Comparison of ENCODE assay signal across 19 cellular contexts in the genomic region with DNA sequence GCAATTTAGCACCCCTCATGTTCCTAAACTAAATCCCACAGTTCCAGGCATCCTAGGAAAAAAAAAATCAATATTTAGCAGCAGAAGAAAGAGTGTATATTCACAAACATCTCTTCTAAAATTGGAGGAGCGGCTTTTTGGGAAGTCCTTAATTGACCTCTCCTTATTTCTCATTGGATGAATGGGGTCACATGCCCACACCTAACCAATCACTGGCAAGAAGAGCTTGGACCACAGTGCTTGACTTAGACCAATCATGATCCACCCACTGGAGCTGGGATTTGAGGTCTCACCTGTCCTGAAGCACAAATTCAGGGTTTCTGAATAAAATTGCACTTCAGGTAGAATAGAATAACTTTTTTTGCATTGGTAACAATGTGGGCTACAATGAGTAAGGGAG. TPM values are rescaled to one million over a fixed set of nuclear protein-coding genes. Genes with fewer than 3 reads are reported as not detected.
DNase-seq lines count a peak whose midpoint lies in the region; ATAC-seq, FAIRE-seq and TF ChIP-seq lines count a peak whose summit lies in the region.
"Had no signal": no experiment of that assay in that cellular context is flagged by ENCODE, and none has a peak within 500 bp of the region (broad histone marks: within the 10 kb centered on the region; RNA-seq: fewer than 3 reads in every experiment).

No MANE protein-coding gene starts in this region.

- FAIRE-seq in GM12878 (lab: Jason Lieb, UNC): no peak
- FAIRE-seq: RCC 7860 had no signal

- no peaks in the 10 kb centered on the region for H3F3A ChIP-seq in Loucy (ENCODE audit: low read depth)

- H3K9me3 ChIP-seq in mammary epithelial cell (replicated peaks; ENCODE audit: insufficient read depth, low read length): no peaks in the 10 kb centered on the region
- H3K9me3 ChIP-seq in Loucy (ENCODE audit: insufficient read depth, low read depth, low read length): no peaks in the 10 kb centered on the region
- no peaks in the 10 kb centered on the region; the same call in 2 of the 3 replicates for H3K9me3 ChIP-seq in GM12878 (replicated peaks; ENCODE audit: control insufficient read depth, insufficient read depth, low read length)

- POLR2A ChIA-PET in MCF 10A (lab: Yijun Ruan, JAX) (interaction anchor here (0.7 to 15.7 kb wide), 7 partner anchors 8 to 239 kb away, joined by 3 to 233 read pairs (median 4); partner anchors contain the start of genes APIP and PDHX), GM12878 (lab: Charles Lee) (interaction anchor here (0.9 kb wide), 1 partner anchor 9 kb away, joined by 3 read pairs; no protein-coding TSS in a partner anchor)

- dilution Hi-C loops in mammary epithelial cell (cut with HindIII; ENCODE audit: low sequenced_read_pairs): no loop called here

- RAD21 ChIA-PET in GM12878 (lab: Charles Lee; ENCODE audit: unreplicated experiment): interaction anchor here (1.1 to 2.7 kb wide), 4 partner anchors 9 to 73 kb away, joined by 3 to 12 read pairs (median 3); no protein-coding TSS in a partner anchor

- H3K4me3 Mint-ChIP-seq in MCF 10A (ENCODE audit: unreplicated experiment): no peak overlapping the region

- no peak overlapping the region for H3K4me3 ChIP-seq in mammary epithelial cell (replicated peaks in 1 of 3; ENCODE audit: insufficient read depth in 1 of 3, low read depth in 2 of 3, low read length in 3 of 3)
- no peak overlapping the region for H3K4me3 ChIP-seq in Loucy (ENCODE audit: low read length, poor library complexity, severe bottlenecking)
- H3K4me3 ChIP-seq in GM12878: no peak overlapping the region

- no peak overlapping the region for H2AFZ ChIP-seq in mammary epithelial cell (ENCODE audit: low read depth, low read length)
- H2AFZ ChIP-seq in Loucy (ENCODE audit: low read length): no peak overlapping the region
- no peak overlapping the region for H2AFZ ChIP-seq in GM12878 (ENCODE audit: control insufficient read depth, low read depth, low read length)

- TF ChIP-seq POLR2A in GM12878 (IDR thresholded peaks at IDR 0.05; ENCODE audit: low read depth, low read length): no peak

- no peaks in the 10 kb centered on the region for H3K9me3 Mint-ChIP-seq in MCF 10A (ENCODE audit: unreplicated experiment)

- H3K9me2 ChIP-seq in Loucy (replicated peaks; ENCODE audit: low read depth, low read length): no peaks in the 10 kb centered on the region

- intact Hi-C loops in MCF 10A (cut with micrococcal nuclease): no loop called here
- intact Hi-C loops in mammary epithelial cell (cut with micrococcal nuclease): no loop called here
- intact Hi-C loops in GM12878 (cut with micrococcal nuclease; ENCODE audit: unreplicated experiment): no loop called here

- CTCF ChIA-PET in MCF 10A (lab: Yijun Ruan, JAX) (interaction anchor here (0.7 to 1.0 kb wide), 3 partner anchors 39 to 111 kb away, joined by 3 to 4 read pairs (median 3); no protein-coding TSS in a partner anchor), mammary epithelial cell (lab: Charles Lee; ENCODE audit: low non-redundant PET) (no interaction called here), GM12878 (lab: Yijun Ruan, JAX) (interaction anchor here (0.6 to 2.1 kb wide), 4 partner anchors 8 to 460 kb away, joined by 3 to 20 read pairs (median 6); no protein-coding TSS in a partner anchor)

- peak overlapping the region; percentile 83 for H3K27ac Mint-ChIP-seq in MCF 10A (ENCODE audit: low read depth, unreplicated experiment)

- H3K4me2 ChIP-seq in mammary epithelial cell (ENCODE audit: insufficient read depth, low read depth, low read length) (no peak overlapping the region), Loucy (ENCODE audit: low read depth, low read length, poor library complexity, severe bottlenecking) (peak overlapping the region; percentile 24), GM12878 (ENCODE audit: control insufficient read depth, insufficient read depth) (no peak overlapping the region)

- H3K79me2 ChIP-seq in mammary epithelial cell (ENCODE audit: insufficient read depth, low read length) (peaks cover 99% of the 10 kb centered on the region), Loucy (ENCODE audit: insufficient read depth, low read length) (peaks cover 100% of the 10 kb centered on the region), GM12878 (ENCODE audit: control insufficient read depth, insufficient read depth, low read length) (peaks cover 18% of the 10 kb centered on the region)

- peaks cover 57% of the 10 kb centered on the region for H3K4me1 Mint-ChIP-seq in MCF 10A (ENCODE audit: insufficient read depth, unreplicated experiment)

- BruUV-seq in MCF 10A (replicated peaks; lab: Mats Ljungman, UMichigan) (no TSS peak), mammary epithelial cell (replicated peaks; lab: Mats Ljungman, UMichigan) (no TSS peak), GM12878 (replicated peaks; lab: Mats Ljungman, UMichigan) (no TSS peak)

- H3K36me3 ChIP-seq in mammary epithelial cell (ENCODE audit: insufficient read depth, low read length) (peaks cover 57% of the 10 kb centered on the region), Loucy (ENCODE audit: insufficient read depth, low read length) (peaks cover 6% of the 10 kb centered on the region; the same call in 1 of the 2 replicates), GM12878 (ENCODE audit: control insufficient read depth in 2 of 2, insufficient read depth in 2 of 2, low read length in 1 of 2) (peaks cover 2 to 3% of the 10 kb centered on the region in 2 experiments; a peak in 3 of 4 replicates)

- no peak overlapping the region for H3K9ac ChIP-seq in mammary epithelial cell (ENCODE audit: insufficient read depth, low read length)
- no peak overlapping the region for H3K9ac ChIP-seq in Loucy (ENCODE audit: low read depth, low read length, poor library complexity, severe bottlenecking)
- no peak overlapping the region for H3K9ac ChIP-seq in GM12878 (ENCODE audit: control insufficient read depth, insufficient read depth, low read length)

- H3K27me3 Mint-ChIP-seq in MCF 10A (ENCODE audit: insufficient read depth, unreplicated experiment): no peaks in the 10 kb centered on the region

- TF ChIP-seq CTCF in MCF 10A (IDR thresholded peaks at IDR 0.05; ENCODE audit: unreplicated experiment): no peak
- no peak for TF ChIP-seq CTCF in mammary epithelial cell (conservative IDR thresholded peaks at IDR 0.05 in 1 of 2, IDR thresholded peaks at IDR 0.05 in 1 of 2; ENCODE audit: extremely low read depth in 1 of 2, insufficient read depth in 1 of 2, low read depth in 1 of 2, low read length in 2 of 2)
- no peak for TF ChIP-seq CTCF in Loucy (conservative IDR thresholded peaks at IDR 0.05; ENCODE audit: low read length)
- no peak for TF ChIP-seq CTCF in GM12878 (IDR thresholded peaks at IDR 0.05 in 2 of 3, conservative IDR thresholded peaks at IDR 0.05 in 1 of 3; ENCODE audit: control insufficient read depth in 2 of 3, extremely low read depth in 1 of 3, insufficient read depth in 1 of 3, low read depth in 3 of 3, low read length in 3 of 3)

- H3K27me3 ChIP-seq in mammary epithelial cell (ENCODE audit: insufficient read depth, low read length): no peaks in the 10 kb centered on the region
- no peaks in the 10 kb centered on the region for H3K27me3 ChIP-seq in Loucy (ENCODE audit: insufficient read depth, low read length, poor library complexity, severe bottlenecking)
- no peaks in the 10 kb centered on the region for H3K27me3 ChIP-seq in GM12878 (replicated peaks in 1 of 2; ENCODE audit: control insufficient read depth in 2 of 2, insufficient read depth in 2 of 2, low read length in 1 of 2)

- TF ChIP-seq RAD21 in GM12878 (IDR thresholded peaks at IDR 0.05; ENCODE audit: insufficient read depth, low read depth, low read length): no peak

- DNase-seq in MCF 10A (ENCODE audit: unreplicated experiment) (no peak), mammary epithelial cell (no peak), GM12878 (ENCODE audit: low read depth, low spot score) (no peak), A172 (ENCODE audit: low spot score) (no peak)
- no peak for DNase-seq in activated CD4-positive, CD25-positive, alpha-beta regulatory T cell (lab: John Stamatoyannopoulos, UW)
- DNase-seq: AML-193; caudate nucleus; DMS53; effector CD8-positive, alpha-beta T cell; islet precursor cell; KBM-7; mesendoderm; NCI-H1048; NCI-H82; retina; stimulated activated CD4-positive, alpha-beta T cell treated with anti-CD3 and anti-CD28 coated beads, Interleukin-15, amount 100 ng/mL, for 24 hours had no signal

- H4K20me1 ChIP-seq in mammary epithelial cell (ENCODE audit: insufficient read depth, low read length): peaks cover 53% of the 10 kb centered on the region
- peaks cover 92% of the 10 kb centered on the region for H4K20me1 ChIP-seq in Loucy (ENCODE audit: insufficient read depth, low read length, poor library complexity, severe bottlenecking)
- no peaks in the 10 kb centered on the region for H4K20me1 ChIP-seq in GM12878 (ENCODE audit: control insufficient read depth, insufficient read depth)

- H3K4me1 ChIP-seq in mammary epithelial cell (ENCODE audit: insufficient read depth, low read length): peaks cover 71% of the 10 kb centered on the region
- H3K4me1 ChIP-seq in Loucy (ENCODE audit: insufficient read depth, low read length, poor library complexity, severe bottlenecking): peaks cover 81% of the 10 kb centered on the region
- H3K4me1 ChIP-seq in GM12878 (ENCODE audit: control insufficient read depth, insufficient read depth, low read length): no peaks in the 10 kb centered on the region

- no peak overlapping the region for H3K27ac ChIP-seq in mammary epithelial cell (ENCODE audit: insufficient read depth, low read depth, low read length)
- H3K27ac ChIP-seq in GM12878 (ENCODE audit: control insufficient read depth, insufficient read depth): no peak overlapping the region

- SMC1A ChIA-PET in GM12878 (lab: Charles Lee; ENCODE audit: uncharacterized antibody, unreplicated experiment): interaction anchor here (0.7 to 16.2 kb wide), 12 partner anchors 8 to 173 kb away, joined by 3 to 234 read pairs (median 4); no protein-coding TSS in a partner anchor

- in situ Hi-C loops in mammary epithelial cell (cut with MboI; ENCODE audit: low sequenced_read_pairs in 2 of 2): no loop called here
- in situ Hi-C loops in GM12878 (cut with MboI): no loop called here

- WGBS in mammary epithelial cell (ENCODE audit: low coverage, missing lambda C conversion rate): 100% methylated on average over 1 of the region's 1 CpG
- WGBS in GM12878 (ENCODE audit: insufficient coverage, insufficient replicate concordance, low lambda C conversion rate, missing lambda C conversion rate): 93% methylated on average over 1 of the region's 1 CpG

- TF ChIP-seq EP300 in GM12878 (IDR thresholded peaks at IDR 0.05; ENCODE audit: borderline replicate concordance in 1 of 2, control insufficient read depth in 1 of 2, low read depth in 2 of 2, low read length in 2 of 2): no peak

- ATAC-seq in GM12878 (no peak), HG02798 (IDR thresholded peaks at IDR 0.05; ENCODE audit: poor library complexity, unreplicated experiment) (no peak)

- H3K36me3 Mint-ChIP-seq in MCF 10A (ENCODE audit: insufficient read depth, unreplicated experiment): peaks cover 18% of the 10 kb centered on the region

RNA-seq across cellular contexts. Expression of gene CD44, which starts 16.0 kb away (rescaled TPM):
- 323 and 446 TPM in 2 replicates for total RNA-seq in MCF 10A (2022)
- total RNA-seq in mammary epithelial cell: 1,000 to 10,000 TPM; 1,362 to 2,544 TPM
- 2,091 TPM for polyA plus RNA-seq in mammary epithelial cell
- 2,638 TPM for polyA minus RNA-seq in mammary epithelial cell
- total RNA-seq in GM12878 (2013; cell fraction: nucleolus; rRNA removed): 514 and 528 TPM in 2 replicates
- total RNA-seq in GM12878 (2014; rRNA removed): 92.1 and 101 TPM in 2 replicates
- 133 and 148 TPM in 2 replicates for total RNA-seq in GM12878 (2014; rRNA removed; fragmentation: Illumina TruSeq; extraction: Trizol)
- total RNA-seq in GM12878 (2021): 293 and 295 TPM in 2 replicates
- 121 TPM for polyA plus RNA-seq in GM12878 (2011; ENCODE audit: low read depth)
- 190 and 193 TPM in 2 replicates for polyA plus RNA-seq in GM12878 (2011; rRNA removed)
- polyA plus RNA-seq in GM12878 (2011; cell fraction: cytosol; rRNA removed): 279 and 303 TPM in 2 replicates
- 148 and 190 TPM in 2 replicates for polyA plus RNA-seq in GM12878 (2011; cell fraction: nucleus; rRNA removed)
- 190 and 271 TPM in 2 replicates for polyA plus RNA-seq in GM12878 (2012)
- 264 and 295 TPM in 2 replicates for polyA plus RNA-seq in GM12878 (2014; fragmentation: Illumina TruSeq; extraction: Trizol)
- 10 to 100 TPM; 57.1 to 65.3 TPM for polyA plus RNA-seq in GM12878 (2014; fragmentation: Nextera tagmentation; extraction: Ambion mirVana)
- 188 and 201 TPM in 2 replicates for polyA plus RNA-seq in GM12878 (2014; rRNA removed)
- polyA plus RNA-seq in GM12878 (2016; fragmentation: Nextera tagmentation; extraction: Ambion mirVana): 100 to 1,000 TPM in 1 of 2 experiments, 10 to 100 TPM in 1; 95.6 to 108 TPM
- polyA minus RNA-seq in GM12878 (2011; rRNA and poly(A)+ RNA removed): 318 and 386 TPM in 2 replicates
- polyA minus RNA-seq in GM12878 (2011; cell fraction: cytosol; rRNA and poly(A)+ RNA removed): 126 and 137 TPM in 2 replicates
- polyA minus RNA-seq in GM12878 (2011; cell fraction: nucleus; rRNA and poly(A)+ RNA removed): 179 and 299 TPM in 2 replicates
- total RNA-seq in A172 (2014; rRNA removed; shearing (Covaris generic)): 179 and 324 TPM in 2 replicates
